Comparison of ENCODE assay signal across 8 cellular contexts in genomic region chr11:4636962-4637661, GRCh38. TPM values are rescaled to one million over a fixed set of nuclear protein-coding genes. Genes with fewer than 3 reads are reported as not detected.
A peak's percentile ranks its signal among the peaks of the same experiment; 100 is the strongest.
DNase-seq lines count a peak whose midpoint lies in the region; ATAC-seq and TF ChIP-seq lines count a peak whose summit lies in the region.

OR51D1 (plus strand) TSS chr11:4637477; CDS start chr11:4639791, 2,314 bp downstream.

- no peaks in the 10 kb centered on the region for H3K4me1 ChIP-seq in DOHH2 (ENCODE audit: control insufficient read depth, low read length)
- H3K4me1 ChIP-seq in stomach smooth muscle (ENCODE audit: control insufficient read depth, insufficient read depth, low read length), result no peaks in the 10 kb centered on the region

- H3K27me3 Mint-ChIP-seq in activated T-cell treated with anti-CD3 and anti-CD28 coated beads, Interleukin-2, amount 50 U/mL, for 24 hours, result peaks cover 16% of the 10 kb centered on the region
- H3K27me3 Mint-ChIP-seq in neural crest cell (ENCODE audit: low read depth), result peaks cover 5% of the 10 kb centered on the region

- H3K4me3 Mint-ChIP-seq in activated T-cell treated with anti-CD3 and anti-CD28 coated beads, Interleukin-2, amount 50 U/mL, for 24 hours, result no peak within 1 kb of the TSS
- H3K4me3 Mint-ChIP-seq in neural crest cell, result no peak within 1 kb of the TSS

- H3K27ac Mint-ChIP-seq in activated T-cell treated with anti-CD3 and anti-CD28 coated beads, Interleukin-2, amount 50 U/mL, for 24 hours, result no peak within 1 kb of the TSS
- H3K27ac Mint-ChIP-seq in neural crest cell (ENCODE audit: unreplicated experiment), result no peak within 1 kb of the TSS

- H3K36me3 ChIP-seq in DOHH2 (ENCODE audit: control insufficient read depth, low read length), result no peaks in the 10 kb centered on the region
- H3K36me3 ChIP-seq in stomach smooth muscle (ENCODE audit: control insufficient read depth in 2 of 2, insufficient read depth in 2 of 2, low read length in 2 of 2), result no peaks in the 10 kb centered on the region

- H3K27me3 ChIP-seq in DOHH2 (ENCODE audit: control insufficient read depth, low read length) (peaks cover 3% of the 10 kb centered on the region; the same call in 1 of the 2 replicates), stomach smooth muscle (ENCODE audit: control insufficient read depth in 1 of 2, insufficient read depth in 2 of 2, low read length in 2 of 2) (peaks cover 0 to 3% of the 10 kb centered on the region in 2 donors)

- no peak within 1 kb of the TSS for H3K4me3 ChIP-seq in DOHH2 (ENCODE audit: low read length)
- H3K4me3 ChIP-seq in fibroblast of the aortic adventitia (ENCODE audit: low read depth, low read length), result peak within 1 kb of the TSS; percentile 44
- H3K4me3 ChIP-seq in stomach smooth muscle (ENCODE audit: low read length in 2 of 2), result peak within 1 kb of the TSS; percentile 70 to 73

- no peaks in the 10 kb centered on the region for H3K9me3 Mint-ChIP-seq in activated T-cell treated with anti-CD3 and anti-CD28 coated beads, Interleukin-2, amount 50 U/mL, for 24 hours
- no peaks in the 10 kb centered on the region for H3K9me3 Mint-ChIP-seq in neural crest cell

- no peaks in the 10 kb centered on the region for H3K36me3 Mint-ChIP-seq in activated T-cell treated with anti-CD3 and anti-CD28 coated beads, Interleukin-2, amount 50 U/mL, for 24 hours (ENCODE audit: low read depth)
- no peaks in the 10 kb centered on the region for H3K36me3 Mint-ChIP-seq in neural crest cell (ENCODE audit: low read depth)

- H3K27ac ChIP-seq in DOHH2 (ENCODE audit: low read depth, low read length), result no peak within 1 kb of the TSS
- no peak within 1 kb of the TSS for H3K27ac ChIP-seq in stomach smooth muscle (ENCODE audit: low read length)

- H3K79me2 ChIP-seq in DOHH2 (ENCODE audit: control insufficient read depth, low read length), result no peaks in the 10 kb centered on the region

- no peaks in the 10 kb centered on the region for H3F3A ChIP-seq in DOHH2 (ENCODE audit: control insufficient read depth, insufficient read depth)

- no peaks in the 10 kb centered on the region for H3K4me1 Mint-ChIP-seq in activated T-cell treated with anti-CD3 and anti-CD28 coated beads, Interleukin-2, amount 50 U/mL, for 24 hours (ENCODE audit: low read depth)
- no peaks in the 10 kb centered on the region for H3K4me1 Mint-ChIP-seq in neural crest cell

- DNase-seq in HuH-7.5 (ENCODE audit: low spot score) (peak; percentile 26), OCI-M2 (lab: John Stamatoyannopoulos, UW; ENCODE audit: unreplicated experiment) (peak; percentile 52), fibroblast of the aortic adventitia (ENCODE audit: low read depth) (peak; percentile 69), neural crest cell (ENCODE audit: low read depth, low spot score) (peak; percentile 77)
- DNase-seq in activated T-cell treated with anti-CD3 and anti-CD28 coated beads, Interleukin-2, amount 50 U/mL, for 24 hours, result peak; percentile 78

- H4K20me1 ChIP-seq in DOHH2 (ENCODE audit: control insufficient read depth, insufficient read depth, low read depth, low read length), result no peaks in the 10 kb centered on the region

- ATAC-seq in GM21619 (IDR thresholded peaks at IDR 0.05; ENCODE audit: unreplicated experiment), result peak; percentile 96

- TF ChIP-seq CTCF in DOHH2 (IDR thresholded peaks at IDR 0.05; ENCODE audit: low read depth, low read length, poor library complexity, severe bottlenecking), result peak; percentile 87
- peak; percentile 90 for TF ChIP-seq CTCF in fibroblast of the aortic adventitia (IDR thresholded peaks at IDR 0.05; ENCODE audit: insufficient read depth, low read length)
- peak; percentile 86 for TF ChIP-seq CTCF in neural crest cell (conservative IDR thresholded peaks at IDR 0.05)

- H3K9me3 ChIP-seq in DOHH2 (ENCODE audit: control insufficient read depth, insufficient read depth, low read length), result no peaks in the 10 kb centered on the region
- H3K9me3 ChIP-seq in stomach smooth muscle (ENCODE audit: control insufficient read depth in 2 of 2, low read length in 2 of 2), result no peaks in the 10 kb centered on the region

- H3K9ac ChIP-seq in stomach smooth muscle (ENCODE audit: low read length in 2 of 2), result peak within 1 kb of the TSS in 1 of 2 donors; percentile 35

- H3K9me2 ChIP-seq in DOHH2 (replicated peaks; ENCODE audit: control insufficient read depth, low read length), result no peaks in the 10 kb centered on the region

- no peak within 1 kb of the TSS for H3K4me2 ChIP-seq in DOHH2 (ENCODE audit: low read length)

RNA-seq across cellular contexts. Expression of gene OR51D1, which starts in this region (rescaled TPM):
- total RNA-seq in fibroblast of the aortic adventitia (ENCODE audit: low replicate concordance) (not detected in 2 replicates), neural crest cell (not detected in 2 replicates)

Comparison
In these comparisons a context has a peak if more than half of its experiments do, and no peak if none do; other contexts are left out.
1. Peak in DNase-seq and H3K4me3 ChIP-seq in fibroblast of the aortic adventitia; RNA of the gene not detected or under 1 TPM.
2. Peak in DNase-seq in neural crest cell; RNA of the gene not detected or under 1 TPM.
3. DNase-seq: peak in every context shown above with its lines; median percentile 78 in activated T-cell treated with anti-CD3 and anti-CD28 coated beads, Interleukin-2, amount 50 U/mL, for 24 hours; 77 in neural crest cell; 69 in fibroblast of the aortic adventitia; 52 in OCI-M2; 26 in HuH-7.5.